ENCODE assay signal across 1 cellular context in genomic region chr3:190162013-190162412, GRCh38. TPM values are rescaled to one million over a fixed set of nuclear protein-coding genes. Genes with fewer than 3 reads are reported as not detected.
"Had no signal": no experiment of that assay in that cellular context is flagged by ENCODE, and none has a peak within 500 bp of the region (broad histone marks: within the 10 kb centered on the region; RNA-seq: fewer than 3 reads in every experiment).

No MANE protein-coding gene starts in this region.

RNA-seq across cellular contexts. Expression of gene P3H2, which starts 41.3 kb away (rescaled TPM):
- total RNA-seq: natural killer cell treated with Interleukin-12 subunit alpha and Interleukin-12 subunit beta and Interleukin-15 and Interleukin-18, amount 100 ng/mL, for 72 hours had no signal
